Comparison of ENCODE assay signal across 8 cellular contexts in genomic region chr4:159191989-159192388, GRCh38.
DNase-seq lines count a peak whose midpoint lies in the region; FAIRE-seq and TF ChIP-seq lines count a peak whose summit lies in the region.
"Had no signal": no experiment of that assay in that cellular context is flagged by ENCODE, and none has a peak within 500 bp of the region (broad histone marks: within the 10 kb centered on the region; RNA-seq: fewer than 3 reads in every experiment).

No MANE protein-coding gene starts in this region.

- H3K9me3 ChIP-seq in mammary epithelial cell (replicated peaks; ENCODE audit: insufficient read depth, low read length), result no peaks in the 10 kb centered on the region

- H3K4me1 Mint-ChIP-seq in neural crest cell, result peaks cover 4% of the 10 kb centered on the region

- no peaks in the 10 kb centered on the region for H3K9me3 Mint-ChIP-seq in neural crest cell

- no peak overlapping the region for H3K4me2 ChIP-seq in mammary epithelial cell (ENCODE audit: insufficient read depth, low read depth, low read length)

- H3K4me3 ChIP-seq in mammary epithelial cell (replicated peaks in 1 of 3; ENCODE audit: insufficient read depth in 1 of 3, low read depth in 2 of 3, low read length in 3 of 3), result no peak overlapping the region

- dilution Hi-C loops in mammary epithelial cell (cut with HindIII; ENCODE audit: low sequenced_read_pairs), result loop anchor here (5.0 kb wide), 1 partner anchor 75 kb away; no protein-coding TSS in a partner anchor

- H3K9ac ChIP-seq in mammary epithelial cell (ENCODE audit: insufficient read depth, low read length), result no peak overlapping the region

- H3K4me1 ChIP-seq in mammary epithelial cell (ENCODE audit: insufficient read depth, low read length), result peaks cover 4% of the 10 kb centered on the region

- BruUV-seq in mammary epithelial cell (replicated peaks; lab: Mats Ljungman, UMichigan), result no TSS peak

- no peak overlapping the region for H3K27ac ChIP-seq in mammary epithelial cell (ENCODE audit: insufficient read depth, low read depth, low read length)
- H3K27ac ChIP-seq: VCaP had no signal

- FAIRE-seq in G401.6 (lab: Jason Lieb, UNC), result peak; percentile 33

- H2AFZ ChIP-seq in mammary epithelial cell (ENCODE audit: low read depth, low read length), result no peak overlapping the region

- in situ Hi-C loops in mammary epithelial cell (cut with MboI; ENCODE audit: low sequenced_read_pairs in 2 of 2), result no loop called here

- WGBS in mammary epithelial cell (ENCODE audit: low coverage, missing lambda C conversion rate), result 90% methylated on average over 3 of the region's 5 CpGs

- H3K4me3 Mint-ChIP-seq in neural crest cell, result no peak overlapping the region

- no peaks in the 10 kb centered on the region for H3K27me3 ChIP-seq in mammary epithelial cell (ENCODE audit: insufficient read depth, low read length)

- H3K79me2 ChIP-seq in mammary epithelial cell (ENCODE audit: insufficient read depth, low read length), result peaks cover 10% of the 10 kb centered on the region

- H4K20me1 ChIP-seq in mammary epithelial cell (ENCODE audit: insufficient read depth, low read length), result no peaks in the 10 kb centered on the region

- peak; percentile 56 to 75 for TF ChIP-seq CTCF in mammary epithelial cell (conservative IDR thresholded peaks at IDR 0.05 in 1 of 2, IDR thresholded peaks at IDR 0.05 in 1 of 2; ENCODE audit: extremely low read depth in 1 of 2, insufficient read depth in 1 of 2, low read depth in 1 of 2, low read length in 2 of 2)
- TF ChIP-seq CTCF in neural crest cell (conservative IDR thresholded peaks at IDR 0.05), result peak; percentile 57

- CTCF ChIA-PET in mammary epithelial cell (lab: Charles Lee; ENCODE audit: low non-redundant PET), result interaction anchor here (0.6 kb wide), 1 partner anchor 186 kb away, joined by 4 read pairs; no protein-coding TSS in a partner anchor

- intact Hi-C loops in mammary epithelial cell (cut with micrococcal nuclease), result no loop called here

- H3K27me3 Mint-ChIP-seq in neural crest cell (ENCODE audit: low read depth), result no peaks in the 10 kb centered on the region

- no peak overlapping the region for H3K27ac Mint-ChIP-seq in neural crest cell (ENCODE audit: unreplicated experiment)

- peaks cover 3% of the 10 kb centered on the region for H3K36me3 Mint-ChIP-seq in neural crest cell (ENCODE audit: low read depth)

- peak; percentile 83 for DNase-seq in LHCN-M2 (ENCODE audit: low read depth)
- DNase-seq in mammary epithelial cell, result peak; percentile 53
- DNase-seq in neural crest cell (ENCODE audit: low read depth, low spot score), result no peak
- no peak for DNase-seq in HuH-7.5 (ENCODE audit: low spot score)
- DNase-seq in glomerular visceral epithelial cell (ENCODE audit: extremely low spot score), result no peak
- DNase-seq in stimulated activated naive CD4-positive, alpha-beta T cell treated with Interleukin-2 at 50 U/mL for 16 hours (lab: John Stamatoyannopoulos, UW), result no peak

- peaks cover 5% of the 10 kb centered on the region for H3K36me3 ChIP-seq in mammary epithelial cell (ENCODE audit: insufficient read depth, low read length)

Comparison
In these comparisons a context has a peak if more than half of its experiments do, and no peak if none do; other contexts are left out.
1. DNase-seq: peak in LHCN-M2 (single experiment) and mammary epithelial cell (single experiment); none in neural crest cell (single experiment), HuH-7.5 (single experiment), glomerular visceral epithelial cell (single experiment) and stimulated activated naive CD4-positive, alpha-beta T cell treated with Interleukin-2 at 50 U/mL for 16 hours (single experiment).